Comparison of ENCODE assay signal across 1 cellular context in the genomic region with DNA sequence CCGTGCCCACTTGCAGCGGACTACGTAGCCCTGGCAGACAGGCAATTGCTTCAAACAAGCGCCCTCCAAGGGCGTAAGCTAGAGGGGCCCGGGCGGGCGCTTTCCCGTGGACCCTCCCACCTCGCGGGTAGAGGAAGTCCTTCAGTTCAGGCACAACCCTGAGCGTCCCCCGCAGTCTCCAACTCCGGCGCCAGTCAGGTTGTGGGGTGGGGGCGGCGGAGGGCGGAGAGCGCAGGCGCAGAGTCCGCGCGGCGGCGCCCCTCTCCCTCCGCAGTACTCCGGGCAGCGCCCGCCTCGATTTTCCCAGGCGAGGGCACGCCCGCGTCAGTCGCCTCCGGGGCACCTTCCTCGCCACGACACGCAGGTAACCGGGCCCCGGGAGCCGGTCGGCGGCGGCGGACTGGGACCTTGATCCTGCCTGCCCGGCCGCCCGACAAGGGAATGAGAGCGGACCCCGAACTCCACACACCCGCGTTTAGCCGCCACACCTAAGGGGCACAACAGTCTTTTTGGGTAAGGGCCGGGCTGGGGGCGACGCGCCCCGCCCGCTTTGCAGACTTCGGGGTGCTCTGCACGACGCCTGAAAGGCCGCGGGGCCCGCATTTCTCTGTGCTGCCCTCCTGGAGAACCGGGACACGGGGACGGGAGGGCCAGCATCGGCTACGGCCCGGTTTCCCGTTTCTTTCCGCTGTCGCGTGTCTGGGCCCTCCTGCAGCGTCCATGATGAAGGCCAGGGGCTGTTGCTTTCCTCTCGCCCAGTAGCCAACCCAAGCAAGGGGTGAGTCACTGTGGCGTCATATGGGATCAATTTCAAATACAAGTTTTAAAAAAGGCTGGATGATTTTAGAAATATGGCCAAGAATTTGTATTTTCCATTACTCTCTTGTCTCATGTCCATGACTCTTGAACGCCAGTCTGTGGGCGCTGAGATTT.
A peak's percentile ranks its signal among the peaks of the same experiment; 100 is the strongest.
TF ChIP-seq lines count a peak whose summit lies in the region.

A gene (plus strand): TSS at position 276 of the 933 bp plus-strand sequence. CDS start 35,335 bp downstream, outside the sequence.

TF ChIP-seq in HepG2, 621 proteins besides CTCF, POLR2A, EP300 and RAD21 (continued from another document and continues in another):
- TF ChIP-seq, protein P1, sequence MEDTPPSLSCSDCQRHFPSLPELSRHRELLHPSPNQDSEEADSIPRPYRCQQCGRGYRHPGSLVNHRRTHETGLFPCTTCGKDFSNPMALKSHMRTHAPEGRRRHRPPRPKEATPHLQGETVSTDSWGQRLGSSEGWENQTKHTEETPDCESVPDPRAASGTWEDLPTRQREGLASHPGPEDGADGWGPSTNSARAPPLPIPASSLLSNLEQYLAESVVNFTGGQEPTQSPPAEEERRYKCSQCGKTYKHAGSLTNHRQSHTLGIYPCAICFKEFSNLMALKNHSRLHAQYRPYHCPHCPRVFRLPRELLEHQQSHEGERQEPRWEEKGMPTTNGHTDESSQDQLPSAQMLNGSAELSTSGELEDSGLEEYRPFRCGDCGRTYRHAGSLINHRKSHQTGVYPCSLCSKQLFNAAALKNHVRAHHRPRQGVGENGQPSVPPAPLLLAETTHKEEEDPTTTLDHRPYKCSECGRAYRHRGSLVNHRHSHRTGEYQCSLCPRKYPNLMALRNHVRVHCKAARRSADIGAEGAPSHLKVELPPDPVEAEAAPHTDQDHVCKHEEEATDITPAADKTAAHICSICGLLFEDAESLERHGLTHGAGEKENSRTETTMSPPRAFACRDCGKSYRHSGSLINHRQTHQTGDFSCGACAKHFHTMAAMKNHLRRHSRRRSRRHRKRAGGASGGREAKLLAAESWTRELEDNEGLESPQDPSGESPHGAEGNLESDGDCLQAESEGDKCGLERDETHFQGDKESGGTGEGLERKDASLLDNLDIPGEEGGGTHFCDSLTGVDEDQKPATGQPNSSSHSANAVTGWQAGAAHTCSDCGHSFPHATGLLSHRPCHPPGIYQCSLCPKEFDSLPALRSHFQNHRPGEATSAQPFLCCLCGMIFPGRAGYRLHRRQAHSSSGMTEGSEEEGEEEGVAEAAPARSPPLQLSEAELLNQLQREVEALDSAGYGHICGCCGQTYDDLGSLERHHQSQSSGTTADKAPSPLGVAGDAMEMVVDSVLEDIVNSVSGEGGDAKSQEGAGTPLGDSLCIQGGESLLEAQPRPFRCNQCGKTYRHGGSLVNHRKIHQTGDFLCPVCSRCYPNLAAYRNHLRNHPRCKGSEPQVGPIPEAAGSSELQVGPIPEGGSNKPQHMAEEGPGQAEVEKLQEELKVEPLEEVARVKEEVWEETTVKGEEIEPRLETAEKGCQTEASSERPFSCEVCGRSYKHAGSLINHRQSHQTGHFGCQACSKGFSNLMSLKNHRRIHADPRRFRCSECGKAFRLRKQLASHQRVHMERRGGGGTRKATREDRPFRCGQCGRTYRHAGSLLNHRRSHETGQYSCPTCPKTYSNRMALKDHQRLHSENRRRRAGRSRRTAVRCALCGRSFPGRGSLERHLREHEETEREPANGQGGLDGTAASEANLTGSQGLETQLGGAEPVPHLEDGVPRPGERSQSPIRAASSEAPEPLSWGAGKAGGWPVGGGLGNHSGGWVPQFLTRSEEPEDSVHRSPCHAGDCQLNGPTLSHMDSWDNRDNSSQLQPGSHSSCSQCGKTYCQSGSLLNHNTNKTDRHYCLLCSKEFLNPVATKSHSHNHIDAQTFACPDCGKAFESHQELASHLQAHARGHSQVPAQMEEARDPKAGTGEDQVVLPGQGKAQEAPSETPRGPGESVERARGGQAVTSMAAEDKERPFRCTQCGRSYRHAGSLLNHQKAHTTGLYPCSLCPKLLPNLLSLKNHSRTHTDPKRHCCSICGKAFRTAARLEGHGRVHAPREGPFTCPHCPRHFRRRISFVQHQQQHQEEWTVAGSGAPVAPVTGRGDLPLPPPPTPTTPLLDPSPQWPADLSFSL (CRISPR knock-in tag; IDR thresholded peaks at IDR 0.05) = no peak
- TF ChIP-seq, protein P2, sequence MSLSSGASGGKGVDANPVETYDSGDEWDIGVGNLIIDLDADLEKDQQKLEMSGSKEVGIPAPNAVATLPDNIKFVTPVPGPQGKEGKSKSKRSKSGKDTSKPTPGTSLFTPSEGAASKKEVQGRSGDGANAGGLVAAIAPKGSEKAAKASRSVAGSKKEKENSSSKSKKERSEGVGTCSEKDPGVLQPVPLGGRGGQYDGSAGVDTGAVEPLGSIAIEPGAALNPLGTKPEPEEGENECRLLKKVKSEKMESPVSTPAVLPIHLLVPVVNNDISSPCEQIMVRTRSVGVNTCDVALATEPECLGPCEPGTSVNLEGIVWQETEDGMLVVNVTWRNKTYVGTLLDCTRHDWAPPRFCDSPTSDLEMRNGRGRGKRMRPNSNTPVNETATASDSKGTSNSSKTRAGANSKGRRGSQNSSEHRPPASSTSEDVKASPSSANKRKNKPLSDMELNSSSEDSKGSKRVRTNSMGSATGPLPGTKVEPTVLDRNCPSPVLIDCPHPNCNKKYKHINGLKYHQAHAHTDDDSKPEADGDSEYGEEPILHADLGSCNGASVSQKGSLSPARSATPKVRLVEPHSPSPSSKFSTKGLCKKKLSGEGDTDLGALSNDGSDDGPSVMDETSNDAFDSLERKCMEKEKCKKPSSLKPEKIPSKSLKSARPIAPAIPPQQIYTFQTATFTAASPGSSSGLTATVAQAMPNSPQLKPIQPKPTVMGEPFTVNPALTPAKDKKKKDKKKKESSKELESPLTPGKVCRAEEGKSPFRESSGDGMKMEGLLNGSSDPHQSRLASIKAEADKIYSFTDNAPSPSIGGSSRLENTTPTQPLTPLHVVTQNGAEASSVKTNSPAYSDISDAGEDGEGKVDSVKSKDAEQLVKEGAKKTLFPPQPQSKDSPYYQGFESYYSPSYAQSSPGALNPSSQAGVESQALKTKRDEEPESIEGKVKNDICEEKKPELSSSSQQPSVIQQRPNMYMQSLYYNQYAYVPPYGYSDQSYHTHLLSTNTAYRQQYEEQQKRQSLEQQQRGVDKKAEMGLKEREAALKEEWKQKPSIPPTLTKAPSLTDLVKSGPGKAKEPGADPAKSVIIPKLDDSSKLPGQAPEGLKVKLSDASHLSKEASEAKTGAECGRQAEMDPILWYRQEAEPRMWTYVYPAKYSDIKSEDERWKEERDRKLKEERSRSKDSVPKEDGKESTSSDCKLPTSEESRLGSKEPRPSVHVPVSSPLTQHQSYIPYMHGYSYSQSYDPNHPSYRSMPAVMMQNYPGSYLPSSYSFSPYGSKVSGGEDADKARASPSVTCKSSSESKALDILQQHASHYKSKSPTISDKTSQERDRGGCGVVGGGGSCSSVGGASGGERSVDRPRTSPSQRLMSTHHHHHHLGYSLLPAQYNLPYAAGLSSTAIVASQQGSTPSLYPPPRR (CRISPR knock-in tag; IDR thresholded peaks at IDR 0.05; ENCODE audit: borderline replicate concordance) = peak; percentile 47; the same call in 1 of the 2 replicates
- TF ChIP-seq ZFY (CRISPR knock-in tag; IDR thresholded peaks at IDR 0.05) = peak; percentile 75
- peak; percentile 28 for TF ChIP-seq RBM39 (IDR thresholded peaks at IDR 0.05; ENCODE audit: low read depth, low read length, poor library complexity, severe bottlenecking)
- 0 out of 2 replicates have a peak, but pooled peaks have one; percentile 55 for TF ChIP-seq ZNF761 (CRISPR knock-in tag; conservative IDR thresholded peaks at IDR 0.05)
- no peak for TF ChIP-seq ZNF75D (CRISPR knock-in tag; IDR thresholded peaks at IDR 0.05; ENCODE audit: borderline replicate concordance)
- peak; percentile 30 for TF ChIP-seq SAP130 (CRISPR knock-in tag; IDR thresholded peaks at IDR 0.05; ENCODE audit: low read depth)
- no peak for TF ChIP-seq TMF1 (CRISPR knock-in tag; IDR thresholded peaks at IDR 0.05; ENCODE audit: low read depth)
- TF ChIP-seq, protein P3, sequence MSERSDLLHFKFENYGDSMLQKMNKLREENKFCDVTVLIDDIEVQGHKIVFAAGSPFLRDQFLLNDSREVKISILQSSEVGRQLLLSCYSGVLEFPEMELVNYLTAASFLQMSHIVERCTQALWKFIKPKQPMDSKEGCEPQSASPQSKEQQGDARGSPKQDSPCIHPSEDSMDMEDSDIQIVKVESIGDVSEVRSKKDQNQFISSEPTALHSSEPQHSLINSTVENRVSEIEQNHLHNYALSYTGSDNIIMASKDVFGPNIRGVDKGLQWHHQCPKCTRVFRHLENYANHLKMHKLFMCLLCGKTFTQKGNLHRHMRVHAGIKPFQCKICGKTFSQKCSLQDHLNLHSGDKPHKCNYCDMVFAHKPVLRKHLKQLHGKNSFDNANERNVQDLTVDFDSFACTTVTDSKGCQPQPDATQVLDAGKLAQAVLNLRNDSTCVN (CRISPR knock-in tag; IDR thresholded peaks at IDR 0.05; ENCODE audit: borderline replicate concordance) = 0 out of 2 replicates have a peak, but pooled peaks have one; percentile 11
- peak; percentile 62; the same call in 1 of the 2 replicates for TF ChIP-seq CCDC6 (CRISPR knock-in tag; IDR thresholded peaks at IDR 0.05)
- peak; percentile 78; the same call in 1 of the 2 replicates for TF ChIP-seq ZNF737 (CRISPR knock-in tag; IDR thresholded peaks at IDR 0.05; ENCODE audit: borderline replicate concordance)
- no peak for TF ChIP-seq ISL2 (CRISPR knock-in tag; IDR thresholded peaks at IDR 0.05)
- peak; percentile 37; the same call in 1 of the 2 replicates for TF ChIP-seq SP2 (CRISPR knock-in tag; IDR thresholded peaks at IDR 0.05)
- TF ChIP-seq SALL1 (CRISPR knock-in tag; IDR thresholded peaks at IDR 0.05) = peak; percentile 74
- peak; percentile 36; the same call in 1 of the 2 replicates for TF ChIP-seq KDM5A (IDR thresholded peaks at IDR 0.05; ENCODE audit: borderline replicate concordance, low read length)
- TF ChIP-seq, protein P4, sequence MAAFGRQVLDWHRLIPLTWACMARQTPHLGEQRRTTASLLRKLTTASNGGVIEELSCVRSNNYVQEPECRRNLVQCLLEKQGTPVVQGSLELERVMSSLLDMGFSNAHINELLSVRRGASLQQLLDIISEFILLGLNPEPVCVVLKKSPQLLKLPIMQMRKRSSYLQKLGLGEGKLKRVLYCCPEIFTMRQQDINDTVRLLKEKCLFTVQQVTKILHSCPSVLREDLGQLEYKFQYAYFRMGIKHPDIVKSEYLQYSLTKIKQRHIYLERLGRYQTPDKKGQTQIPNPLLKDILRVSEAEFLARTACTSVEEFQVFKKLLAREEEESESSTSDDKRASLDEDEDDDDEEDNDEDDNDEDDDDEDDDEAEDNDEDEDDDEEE (CRISPR knock-in tag; IDR thresholded peaks at IDR 0.05) = peak; percentile 7; the same call in 1 of the 2 replicates
- TF ChIP-seq FOSL1 (CRISPR knock-in tag; IDR thresholded peaks at IDR 0.05; ENCODE audit: borderline replicate concordance) = no peak
- no peak for TF ChIP-seq ZNF7 (CRISPR knock-in tag; IDR thresholded peaks at IDR 0.05)
- peak; percentile 96 for TF ChIP-seq ZBTB8A (CRISPR knock-in tag; IDR thresholded peaks at IDR 0.05; ENCODE audit: borderline replicate concordance, low read depth)
- peak; percentile 12; the same call in 1 of the 2 replicates for TF ChIP-seq ZNF558 (CRISPR knock-in tag; IDR thresholded peaks at IDR 0.05; ENCODE audit: borderline replicate concordance)
- TF ChIP-seq, protein P5, sequence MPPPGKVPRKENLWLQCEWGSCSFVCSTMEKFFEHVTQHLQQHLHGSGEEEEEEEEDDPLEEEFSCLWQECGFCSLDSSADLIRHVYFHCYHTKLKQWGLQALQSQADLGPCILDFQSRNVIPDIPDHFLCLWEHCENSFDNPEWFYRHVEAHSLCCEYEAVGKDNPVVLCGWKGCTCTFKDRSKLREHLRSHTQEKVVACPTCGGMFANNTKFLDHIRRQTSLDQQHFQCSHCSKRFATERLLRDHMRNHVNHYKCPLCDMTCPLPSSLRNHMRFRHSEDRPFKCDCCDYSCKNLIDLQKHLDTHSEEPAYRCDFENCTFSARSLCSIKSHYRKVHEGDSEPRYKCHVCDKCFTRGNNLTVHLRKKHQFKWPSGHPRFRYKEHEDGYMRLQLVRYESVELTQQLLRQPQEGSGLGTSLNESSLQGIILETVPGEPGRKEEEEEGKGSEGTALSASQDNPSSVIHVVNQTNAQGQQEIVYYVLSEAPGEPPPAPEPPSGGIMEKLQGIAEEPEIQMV (CRISPR knock-in tag; IDR thresholded peaks at IDR 0.05; ENCODE audit: low read depth) = no peak
- TF ChIP-seq, protein P6, sequence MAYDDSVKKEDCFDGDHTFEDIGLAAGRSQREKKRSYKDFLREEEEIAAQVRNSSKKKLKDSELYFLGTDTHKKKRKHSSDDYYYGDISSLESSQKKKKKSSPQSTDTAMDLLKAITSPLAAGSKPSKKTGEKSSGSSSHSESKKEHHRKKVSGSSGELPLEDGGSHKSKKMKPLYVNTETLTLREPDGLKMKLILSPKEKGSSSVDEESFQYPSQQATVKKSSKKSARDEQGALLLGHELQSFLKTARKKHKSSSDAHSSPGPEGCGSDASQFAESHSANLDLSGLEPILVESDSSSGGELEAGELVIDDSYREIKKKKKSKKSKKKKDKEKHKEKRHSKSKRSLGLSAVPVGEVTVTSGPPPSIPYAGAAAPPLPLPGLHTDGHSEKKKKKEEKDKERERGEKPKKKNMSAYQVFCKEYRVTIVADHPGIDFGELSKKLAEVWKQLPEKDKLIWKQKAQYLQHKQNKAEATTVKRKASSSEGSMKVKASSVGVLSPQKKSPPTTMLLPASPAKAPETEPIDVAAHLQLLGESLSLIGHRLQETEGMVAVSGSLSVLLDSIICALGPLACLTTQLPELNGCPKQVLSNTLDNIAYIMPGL (CRISPR knock-in tag; IDR thresholded peaks at IDR 0.05; ENCODE audit: borderline replicate concordance in 1 of 2, low read depth in 1 of 2) = peak in 1 of 2 experiments; percentile 0; a peak in 3 of 4 replicates
- no peak for TF ChIP-seq ZSCAN22 (CRISPR knock-in tag; IDR thresholded peaks at IDR 0.05)
- TF ChIP-seq ZNF550 (CRISPR knock-in tag; IDR thresholded peaks at IDR 0.05; ENCODE audit: borderline replicate concordance) = no peak
- TF ChIP-seq, protein P7, sequence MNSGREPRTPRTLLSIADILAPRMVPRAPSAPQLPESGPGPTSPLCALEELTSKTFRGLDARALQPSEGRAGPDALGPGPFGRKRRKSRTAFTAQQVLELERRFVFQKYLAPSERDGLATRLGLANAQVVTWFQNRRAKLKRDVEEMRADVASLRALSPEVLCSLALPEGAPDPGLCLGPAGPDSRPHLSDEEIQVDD (CRISPR knock-in tag; IDR thresholded peaks at IDR 0.05; ENCODE audit: borderline replicate concordance) = no peak
- no peak for TF ChIP-seq PAX8 (CRISPR knock-in tag; IDR thresholded peaks at IDR 0.05; ENCODE audit: borderline replicate concordance)
- TF ChIP-seq, protein P8, sequence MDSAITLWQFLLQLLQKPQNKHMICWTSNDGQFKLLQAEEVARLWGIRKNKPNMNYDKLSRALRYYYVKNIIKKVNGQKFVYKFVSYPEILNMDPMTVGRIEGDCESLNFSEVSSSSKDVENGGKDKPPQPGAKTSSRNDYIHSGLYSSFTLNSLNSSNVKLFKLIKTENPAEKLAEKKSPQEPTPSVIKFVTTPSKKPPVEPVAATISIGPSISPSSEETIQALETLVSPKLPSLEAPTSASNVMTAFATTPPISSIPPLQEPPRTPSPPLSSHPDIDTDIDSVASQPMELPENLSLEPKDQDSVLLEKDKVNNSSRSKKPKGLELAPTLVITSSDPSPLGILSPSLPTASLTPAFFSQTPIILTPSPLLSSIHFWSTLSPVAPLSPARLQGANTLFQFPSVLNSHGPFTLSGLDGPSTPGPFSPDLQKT (CRISPR knock-in tag; IDR thresholded peaks at IDR 0.05; ENCODE audit: borderline replicate concordance) = no peak
- no peak for TF ChIP-seq MAFK (conservative IDR thresholded peaks at IDR 0.05 in 1 of 2, IDR thresholded peaks at IDR 0.05 in 1 of 2; ENCODE audit: low read length in 2 of 2)
- TF ChIP-seq, protein P9, sequence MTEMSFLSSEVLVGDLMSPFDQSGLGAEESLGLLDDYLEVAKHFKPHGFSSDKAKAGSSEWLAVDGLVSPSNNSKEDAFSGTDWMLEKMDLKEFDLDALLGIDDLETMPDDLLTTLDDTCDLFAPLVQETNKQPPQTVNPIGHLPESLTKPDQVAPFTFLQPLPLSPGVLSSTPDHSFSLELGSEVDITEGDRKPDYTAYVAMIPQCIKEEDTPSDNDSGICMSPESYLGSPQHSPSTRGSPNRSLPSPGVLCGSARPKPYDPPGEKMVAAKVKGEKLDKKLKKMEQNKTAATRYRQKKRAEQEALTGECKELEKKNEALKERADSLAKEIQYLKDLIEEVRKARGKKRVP (CRISPR knock-in tag; IDR thresholded peaks at IDR 0.05) = peak in 1 of 2 experiments; percentile 7; a peak in 1 of 4 replicates
